10 cellular contexts compared by ENCODE assay signal in the genomic region with DNA sequence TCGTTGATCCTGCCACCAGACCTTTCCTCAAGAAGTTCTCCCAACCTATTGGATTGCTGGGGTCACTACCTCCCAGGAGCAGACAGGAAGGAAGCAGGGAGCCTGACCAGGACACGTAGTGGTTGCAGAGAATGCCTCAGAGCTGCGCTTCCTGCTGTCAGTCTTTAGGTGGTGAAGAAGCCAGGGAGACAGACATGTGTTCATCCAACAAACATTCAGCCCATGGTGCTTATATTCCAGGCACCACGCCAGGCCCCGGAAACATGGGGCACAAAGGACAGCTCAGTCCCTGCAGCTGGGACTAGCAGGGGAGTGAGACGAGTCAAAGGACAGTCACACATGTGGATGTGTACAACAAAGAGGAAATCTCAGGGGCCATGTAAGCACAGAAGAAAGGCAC. TPM values are rescaled to one million over a fixed set of nuclear protein-coding genes. Genes with fewer than 3 reads are reported as not detected.
DNase-seq lines count a peak whose midpoint lies in the region; ATAC-seq, FAIRE-seq and TF ChIP-seq lines count a peak whose summit lies in the region.
"Had no signal": no experiment of that assay in that cellular context is flagged by ENCODE, and none has a peak within 500 bp of the region (broad histone marks: within the 10 kb centered on the region; RNA-seq: fewer than 3 reads in every experiment).

No MANE protein-coding gene starts in this region.

- no peaks in the 10 kb centered on the region for H3K4me1 ChIP-seq in adipocyte (ENCODE audit: control insufficient read depth, insufficient read depth, low read length)
- H3K4me1 ChIP-seq in stomach, result peaks cover 0 to 6% (median 0%) of the 10 kb centered on the region in 4 donors
- H3K4me1 ChIP-seq in HepG2 (ENCODE audit: insufficient read depth, low read length), result no peaks in the 10 kb centered on the region

- 42 to 61% (median 56%) methylated on average over 6 of the region's 6 CpGs for WGBS in stomach, 5 donors
- WGBS in HepG2 (ENCODE audit: low lambda C conversion rate), result 0% methylated on average over 5 of the region's 6 CpGs

- CTCF ChIA-PET in HepG2 (lab: Yijun Ruan, JAX; ENCODE audit: low intra/inter-chr PET ratio, low total read pairs), result interaction anchor here (2.4 kb wide), 1 partner anchor 121 kb away, joined by 16 read pairs; no protein-coding TSS in a partner anchor

- TF ChIP-seq CTCF in stomach (IDR thresholded peaks at IDR 0.05) (no peak), HepG2 (CRISPR knock-in tag; IDR thresholded peaks at IDR 0.05) (no peak)

- BruUV-seq in HepG2 (replicated peaks; lab: Mats Ljungman, UMichigan), result no TSS peak

- H3K27me3 ChIP-seq in adipocyte (replicated peaks; ENCODE audit: control insufficient read depth, insufficient read depth, low read length) (peaks cover 17% of the 10 kb centered on the region), stomach (peaks cover 0 to 48% (median 4%) of the 10 kb centered on the region in 3 donors), HepG2 (ENCODE audit: control insufficient read depth in 1 of 2, insufficient read depth in 2 of 2, low read length in 2 of 2) (no peaks in the 10 kb centered on the region)

- H4K20me1 ChIP-seq in HepG2 (ENCODE audit: insufficient read depth, low read length), result no peaks in the 10 kb centered on the region

- H3K79me2 ChIP-seq in HepG2 (ENCODE audit: insufficient read depth, low read length), result no peaks in the 10 kb centered on the region

- TF ChIP-seq POLR2A in stomach (IDR thresholded peaks at IDR 0.05) (no peak), HepG2 (IDR thresholded peaks at IDR 0.05; ENCODE audit: insufficient read depth in 1 of 2, low read depth in 2 of 2, low read length in 2 of 2) (no peak)

- intact Hi-C loops in stomach (cut with DNase I; ENCODE audit: low total_unique reads) (loop anchor here (5.0 kb wide), 1 partner anchor 120 kb away; no protein-coding TSS in a partner anchor), HepG2 (cut with micrococcal nuclease; ENCODE audit: unreplicated experiment) (no loop called here)

- in situ Hi-C loops in HepG2 (cut with HindIII; ENCODE audit: extremely low pct_ligation_motif_present, low pct_unique_long_range_greater_than_20kb), result loop anchor here (5.0 to 10.0 kb wide), 2 partner anchors 120 to 372 kb away; no protein-coding TSS in a partner anchor

- TF ChIP-seq RAD21 in HepG2 (CRISPR knock-in tag; IDR thresholded peaks at IDR 0.05), result no peak

- TF ChIP-seq EP300 in stomach (IDR thresholded peaks at IDR 0.05) (no peak), HepG2 (IDR thresholded peaks at IDR 0.05; ENCODE audit: low read depth in 2 of 2, low read length in 2 of 2) (no peak), HepG2 (CRISPR knock-in tag; IDR thresholded peaks at IDR 0.05; ENCODE audit: borderline replicate concordance) (no peak)

- POLR2A ChIA-PET in HepG2 (lab: Yijun Ruan, JAX), result no interaction called here

- H3K4me2 ChIP-seq in HepG2 (ENCODE audit: low read depth, low read length), result no peak overlapping the region

- peak overlapping the region; percentile 4 for H3K9ac ChIP-seq in adipocyte (ENCODE audit: low read length)
- no peak overlapping the region for H3K9ac ChIP-seq in HepG2 (ENCODE audit: insufficient read depth, low read depth, low read length)

- H3K4me3 ChIP-seq in adipocyte (ENCODE audit: low read length) (no peak overlapping the region), stomach (no peak overlapping the region), HepG2 (replicated peaks in 1 of 3; ENCODE audit: insufficient read depth in 1 of 3, low read depth in 2 of 3, low read length in 3 of 3) (no peak overlapping the region)

- no peak overlapping the region for H2AFZ ChIP-seq in HepG2 (ENCODE audit: low read length)

- H3K27ac ChIP-seq in substantia nigra (ENCODE audit: low read depth, low read length, poor library complexity, severe bottlenecking) (peak overlapping the region; percentile 42), stomach (no peak overlapping the region), HepG2 (ENCODE audit: extremely low read length, insufficient read depth, low read length) (no peak overlapping the region)

- no peak for FAIRE-seq in HepG2 (lab: Jason Lieb, UNC)

- H3K36me3 ChIP-seq in adipocyte (ENCODE audit: control insufficient read depth, insufficient read depth, low read length, severe bottlenecking) (no peaks in the 10 kb centered on the region), stomach (no peaks in the 10 kb centered on the region), HepG2 (replicated peaks in 1 of 2; ENCODE audit: control insufficient read depth in 1 of 2, insufficient read depth in 2 of 2, low read length in 2 of 2) (no peaks in the 10 kb centered on the region)

- ATAC-seq in HG02678 (IDR thresholded peaks at IDR 0.05; ENCODE audit: unreplicated experiment), result no peak
- no peak for ATAC-seq in HepG2

- H3K9me3 ChIP-seq in adipocyte (ENCODE audit: control insufficient read depth, low read length) (no peaks in the 10 kb centered on the region), stomach (no peaks in the 10 kb centered on the region), HepG2 (ENCODE audit: low read length) (no peaks in the 10 kb centered on the region)

- peak; percentile 51 for DNase-seq in activated CD8-positive, alpha-beta memory T cell treated with anti-CD3 and anti-CD28 coated beads for 24 hours
- DNase-seq in activated CD8-positive, alpha-beta memory T cell treated with anti-CD3 and anti-CD28 coated beads, Interleukin-2, amount 50 U/mL, for 48 hours, result no peak
- DNase-seq in adipocyte (ENCODE audit: low read depth) (peak; percentile 18), hippocampal formation (lab: John Stamatoyannopoulos, UW) (peak; percentile 66 to 75), substantia nigra (lab: John Stamatoyannopoulos, UW) (peak in 43 of 49 donors; percentile 19 to 86 (median 63)), stomach (no peak), HepG2 (ENCODE audit: low spot score) (no peak)
- DNase-seq: naive B cell, NCI-H1930 had no signal

TF ChIP-seq in HepG2, 621 proteins besides CTCF, POLR2A, EP300 and RAD21 (continues in another document):
- no peak for TF ChIP-seq HOXA9 (CRISPR knock-in tag; IDR thresholded peaks at IDR 0.05; ENCODE audit: borderline replicate concordance)
- no peak for TF ChIP-seq ZNF317 (CRISPR knock-in tag; IDR thresholded peaks at IDR 0.05)
- TF ChIP-seq ZFYVE20 (CRISPR knock-in tag; IDR thresholded peaks at IDR 0.05; ENCODE audit: borderline replicate concordance, low read depth), result no peak
- no peak for TF ChIP-seq MIXL1 (CRISPR knock-in tag; IDR thresholded peaks at IDR 0.05)
- TF ChIP-seq PAX8 (CRISPR knock-in tag; IDR thresholded peaks at IDR 0.05; ENCODE audit: borderline replicate concordance), result no peak
- no peak for TF ChIP-seq KDM1A (CRISPR knock-in tag; IDR thresholded peaks at IDR 0.05)
- no peak for TF ChIP-seq ISL2 (CRISPR knock-in tag; IDR thresholded peaks at IDR 0.05)
- no peak for TF ChIP-seq ZNF138 (CRISPR knock-in tag; IDR thresholded peaks at IDR 0.05; ENCODE audit: low read depth)
- no peak for TF ChIP-seq ZNF616 (CRISPR knock-in tag; IDR thresholded peaks at IDR 0.05; ENCODE audit: low read depth)
- no peak for TF ChIP-seq REXO4 (CRISPR knock-in tag; IDR thresholded peaks at IDR 0.05; ENCODE audit: borderline replicate concordance)
- TF ChIP-seq, protein P1, sequence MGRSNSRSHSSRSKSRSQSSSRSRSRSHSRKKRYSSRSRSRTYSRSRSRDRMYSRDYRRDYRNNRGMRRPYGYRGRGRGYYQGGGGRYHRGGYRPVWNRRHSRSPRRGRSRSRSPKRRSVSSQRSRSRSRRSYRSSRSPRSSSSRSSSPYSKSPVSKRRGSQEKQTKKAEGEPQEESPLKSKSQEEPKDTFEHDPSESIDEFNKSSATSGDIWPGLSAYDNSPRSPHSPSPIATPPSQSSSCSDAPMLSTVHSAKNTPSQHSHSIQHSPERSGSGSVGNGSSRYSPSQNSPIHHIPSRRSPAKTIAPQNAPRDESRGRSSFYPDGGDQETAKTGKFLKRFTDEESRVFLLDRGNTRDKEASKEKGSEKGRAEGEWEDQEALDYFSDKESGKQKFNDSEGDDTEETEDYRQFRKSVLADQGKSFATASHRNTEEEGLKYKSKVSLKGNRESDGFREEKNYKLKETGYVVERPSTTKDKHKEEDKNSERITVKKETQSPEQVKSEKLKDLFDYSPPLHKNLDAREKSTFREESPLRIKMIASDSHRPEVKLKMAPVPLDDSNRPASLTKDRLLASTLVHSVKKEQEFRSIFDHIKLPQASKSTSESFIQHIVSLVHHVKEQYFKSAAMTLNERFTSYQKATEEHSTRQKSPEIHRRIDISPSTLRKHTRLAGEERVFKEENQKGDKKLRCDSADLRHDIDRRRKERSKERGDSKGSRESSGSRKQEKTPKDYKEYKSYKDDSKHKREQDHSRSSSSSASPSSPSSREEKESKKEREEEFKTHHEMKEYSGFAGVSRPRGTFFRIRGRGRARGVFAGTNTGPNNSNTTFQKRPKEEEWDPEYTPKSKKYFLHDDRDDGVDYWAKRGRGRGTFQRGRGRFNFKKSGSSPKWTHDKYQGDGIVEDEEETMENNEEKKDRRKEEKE (IDR thresholded peaks at IDR 0.05), result no peak

RNA-seq across cellular contexts. Expression of a gene that starts 26.0 kb away (rescaled TPM):
- total RNA-seq in stomach (1 to 10 TPM in 3 of 5 donors, under 1 TPM in 1, not detected in 1; 0.89 to 2.8 (median 1.7) TPM), HepG2 (2016; rRNA removed; fragmentation: Illumina TruSeq; extraction: Trizol) (0.35 and 0.36 TPM in 2 replicates)
- polyA plus RNA-seq in stomach (1 to 10 TPM; 1.2 to 3.7 (median 3.2) TPM), HepG2 (2011; rRNA removed) (0.63 and 1.1 TPM in 2 replicates)
- total RNA-seq in HepG2 (2016; cell fraction: cytosol; rRNA removed; fragmentation: Illumina TruSeq; extraction: Trizol; ENCODE audit: low read depth), result 0.10 and 0.18 TPM in 2 replicates
- 0.22 and 0.28 TPM in 2 replicates for total RNA-seq in HepG2 (2016; cell fraction: insoluble cytoplasmic fraction; rRNA removed; fragmentation: Illumina TruSeq; extraction: Trizol)
- 0.28 and 0.34 TPM in 2 replicates for total RNA-seq in HepG2 (2016; cell fraction: membrane; rRNA removed; fragmentation: Illumina TruSeq; extraction: Trizol)
- total RNA-seq in HepG2 (2016; cell fraction: nucleus; rRNA removed; fragmentation: Illumina TruSeq; extraction: Trizol), result 0.13 and 0.22 TPM in 2 replicates
- polyA plus RNA-seq in HepG2 (2011; cell fraction: cytosol; rRNA removed), result 0.58 and 0.64 TPM in 2 replicates
- 0.92 and 1.2 TPM in 2 replicates for polyA plus RNA-seq in HepG2 (2011; cell fraction: nucleus; rRNA removed)
- 0.15 and 0.16 TPM in 2 replicates for polyA plus RNA-seq in HepG2 (2012)
- polyA plus RNA-seq in HepG2 (2016; cell fraction: cytosol; fragmentation: Illumina TruSeq; extraction: Trizol; ENCODE audit: low read depth), result 0.09 and 0.12 TPM in 2 replicates
- polyA plus RNA-seq in HepG2 (2016; cell fraction: insoluble cytoplasmic fraction; fragmentation: Illumina TruSeq; extraction: Trizol; ENCODE audit: low read depth), result 0.51 and 0.85 TPM in 2 replicates
- 0.43 and 0.52 TPM in 2 replicates for polyA plus RNA-seq in HepG2 (2016; cell fraction: membrane; fragmentation: Illumina TruSeq; extraction: Trizol; ENCODE audit: low read depth)
- 0.27 and 0.31 TPM in 2 replicates for polyA plus RNA-seq in HepG2 (2016; cell fraction: nucleus; fragmentation: Illumina TruSeq; extraction: Trizol; ENCODE audit: insufficient read depth, low read depth)
- 1.3 TPM in 1 of 2 replicates, not detected in the other for polyA minus RNA-seq in HepG2 (2011; rRNA and poly(A)+ RNA removed; ENCODE audit: low replicate concordance)
- polyA minus RNA-seq in HepG2 (2011; cell fraction: cytosol; rRNA and poly(A)+ RNA removed), result 0.62 and 0.69 TPM in 2 replicates
- 0.13 and 0.25 TPM in 2 replicates for polyA minus RNA-seq in HepG2 (2011; cell fraction: nucleus; rRNA and poly(A)+ RNA removed)

Comparison
In these comparisons a context has a peak if more than half of its experiments do, and no peak if none do; other contexts are left out.
1. DNase-seq: peak in activated CD8-positive, alpha-beta memory T cell treated with anti-CD3 and anti-CD28 coated beads for 24 hours (single experiment), adipocyte (single experiment), hippocampal formation (2 of 2) and substantia nigra (43 of 49); none in activated CD8-positive, alpha-beta memory T cell treated with anti-CD3 and anti-CD28 coated beads, Interleukin-2, amount 50 U/mL, for 48 hours (single experiment), stomach (single experiment) and HepG2 (single experiment).